In the genomic region with DNA sequence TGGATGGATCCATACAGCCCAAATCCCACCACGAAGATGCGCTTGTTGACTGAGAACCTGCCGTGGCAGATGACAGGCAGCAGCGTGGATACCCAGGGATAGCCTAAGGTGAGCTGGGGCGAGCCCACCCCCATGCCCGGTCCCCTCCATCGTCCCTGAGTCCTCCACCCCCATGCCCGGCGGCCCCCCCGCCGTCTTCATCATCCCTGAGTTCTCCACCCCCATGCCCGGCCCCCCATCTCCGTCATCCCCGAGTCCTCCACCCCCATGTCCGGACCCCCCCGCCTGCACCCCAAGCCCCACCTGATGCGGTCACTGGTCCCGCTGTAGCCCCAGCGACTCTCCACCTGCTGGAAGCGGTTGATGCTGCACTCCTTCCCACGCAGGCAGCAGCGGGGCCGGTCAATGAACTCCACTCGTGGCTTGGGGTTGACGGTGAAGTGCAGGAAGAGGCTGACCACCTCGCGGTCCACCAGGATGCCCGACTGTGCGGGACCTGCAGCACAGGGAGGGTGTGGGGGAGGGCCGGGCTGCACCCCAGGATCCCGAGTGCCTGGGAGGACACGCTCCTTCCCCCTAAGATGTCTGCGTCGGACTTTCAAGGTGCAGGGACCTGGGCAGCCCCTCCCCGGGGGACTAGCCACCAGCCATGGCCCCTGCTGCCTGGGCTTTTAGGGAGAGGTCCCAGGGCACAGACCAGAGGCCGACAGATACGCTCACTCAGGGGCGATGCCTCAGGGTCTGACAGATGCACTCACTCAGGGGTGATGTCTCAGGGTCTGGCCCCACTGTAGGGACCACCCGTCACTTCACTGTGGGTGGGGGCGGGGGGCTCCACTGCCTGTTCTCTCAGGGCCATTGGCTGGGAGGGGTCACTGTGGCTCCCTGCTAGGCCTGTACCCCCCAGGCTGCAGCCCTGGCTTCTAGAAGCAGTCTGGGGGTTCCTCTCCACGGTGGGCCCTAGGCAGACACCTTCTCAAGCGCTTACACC, we compare ENCODE assay signal across 25 cellular contexts. TPM values are rescaled to one million over a fixed set of nuclear protein-coding genes. Genes with fewer than 3 reads are reported as not detected.
DNase-seq lines count a peak whose midpoint lies in the region; ATAC-seq and TF ChIP-seq lines count a peak whose summit lies in the region.
"Had no signal": no experiment of that assay in that cellular context is flagged by ENCODE, and none has a peak within 500 bp of the region (broad histone marks: within the 10 kb centered on the region; RNA-seq: fewer than 3 reads in every experiment).

No MANE protein-coding gene starts in this region.

- DNase-seq in heart left ventricle (peak in 1 of 5 donors; percentile 8), left ventricle myocardium inferior (no peak), left lobe of liver (ENCODE audit: low spot score) (no peak), type B pancreatic cell (ENCODE audit: extremely low spot score, unreplicated experiment) (no peak), mesenteric fat pad (ENCODE audit: low spot score) (no peak), substantia nigra (lab: John Stamatoyannopoulos, UW) (no peak), progenitor cell of endocrine pancreas (ENCODE audit: low spot score, unreplicated experiment) (no peak)
- DNase-seq: activated CD8-positive, alpha-beta memory T cell treated with anti-CD3 and anti-CD28 coated beads for 24 hours; activated T-cell treated with anti-CD3 and anti-CD28 coated beads, Interleukin-2, amount 50 U/mL, for 4 hours; Caco-2; central memory CD4-positive, alpha-beta T cell; DND-41; erythroblast; gastrocnemius medialis; hypothalamus; NCI-H1694 treated with DMSO at 0.1 percent for 48 hours; NCI-H526 treated with DMSO at 0.1 percent for 48 hours; nucleus accumbens; Right ventricle myocardium superior; stimulated activated CD4-positive, alpha-beta T cell treated with anti-CD3 and anti-CD28 coated beads, Interleukin-12 subunit alpha, Interleukin-12 subunit beta, amount 100 ng/mL, for 4 hours had no signal

- peak; percentile 6 to 15 (median 12) for ATAC-seq in heart left ventricle
- ATAC-seq in activated T-helper 17 cell treated with anti-CD3 and anti-CD28 coated beads, Interleukin-2, amount 50 U/mL, for 72 hours (replicated peaks), result peak; percentile 13
- ATAC-seq in left lobe of liver, result peak; percentile 9
- ATAC-seq: activated CD4-positive, CD25-positive, alpha-beta regulatory T cell treated with anti-CD3 and anti-CD28 coated beads, Interleukin-2, amount 50 U/mL, for 24 hours; activated naive CD4-positive, alpha-beta T cell treated with anti-CD3 and anti-CD28 coated beads, Interleukin-2, amount 50 U/mL, for 72 hours; gastrocnemius medialis had no signal

- H3K9me3 ChIP-seq in heart left ventricle (no peaks in the 10 kb centered on the region), left ventricle myocardium inferior (replicated peaks) (no peaks in the 10 kb centered on the region)
- H3K9me3 ChIP-seq: BLaER1 treated with 17β-estradiol and CSF1 and Interleukin-3, amounts not matched to agents 10 nM and 100 nM; Caco-2; gastrocnemius medialis had no signal

- H3K4me1 Mint-ChIP-seq in activated T-helper 17 cell treated with anti-CD3 and anti-CD28 coated beads, Interleukin-2, amount 50 U/mL, for 72 hours, result no peaks in the 10 kb centered on the region
- H3K4me1 Mint-ChIP-seq in type B pancreatic cell (ENCODE audit: unreplicated experiment) (no peaks in the 10 kb centered on the region), progenitor cell of endocrine pancreas (ENCODE audit: low read depth) (no peaks in the 10 kb centered on the region)

- H3K27me3 ChIP-seq in heart left ventricle (no peaks in the 10 kb centered on the region), left ventricle myocardium inferior (ENCODE audit: low read depth) (no peaks in the 10 kb centered on the region)
- H3K27me3 ChIP-seq: BLaER1 treated with 17β-estradiol and CSF1 and Interleukin-3, amounts not matched to agents 10 nM and 100 nM; gastrocnemius medialis had no signal

- H3K4me3 Mint-ChIP-seq in activated T-helper 17 cell treated with anti-CD3 and anti-CD28 coated beads, Interleukin-2, amount 50 U/mL, for 72 hours, result no peak overlapping the region
- H3K4me3 Mint-ChIP-seq in type B pancreatic cell, result no peak overlapping the region
- H3K4me3 Mint-ChIP-seq in progenitor cell of endocrine pancreas (ENCODE audit: low read depth), result no peak overlapping the region
- H3K4me3 Mint-ChIP-seq: activated T-cell treated with anti-CD3 and anti-CD28 coated beads, Interleukin-2, amount 50 U/mL, for 4 hours had no signal

- H3K36me3 ChIP-seq in heart left ventricle, result peaks cover 0 to 89% (median 80%) of the 10 kb centered on the region in 9 donors
- H3K36me3 ChIP-seq in left ventricle myocardium inferior, result peaks cover 78% of the 10 kb centered on the region

- TF ChIP-seq CTCF in heart left ventricle (IDR thresholded peaks at IDR 0.05), result no peak
- TF ChIP-seq CTCF in left ventricle myocardium inferior (IDR thresholded peaks at IDR 0.05; ENCODE audit: borderline replicate concordance), result no peak
- TF ChIP-seq CTCF in type B pancreatic cell (conservative IDR thresholded peaks at IDR 0.05), result peak; percentile 26
- no peak for TF ChIP-seq CTCF in progenitor cell of endocrine pancreas (IDR thresholded peaks at IDR 0.05; ENCODE audit: unreplicated experiment)

- H3K4me3 ChIP-seq in heart left ventricle, result no peak overlapping the region
- H3K4me3 ChIP-seq in left ventricle myocardium inferior, result no peak overlapping the region
- H3K4me3 ChIP-seq: BLaER1 treated with 17β-estradiol and CSF1 and Interleukin-3, amounts not matched to agents 10 nM and 100 nM; gastrocnemius medialis; lung had no signal

- H3K27ac Mint-ChIP-seq in activated T-helper 17 cell treated with anti-CD3 and anti-CD28 coated beads, Interleukin-2, amount 50 U/mL, for 72 hours, result no peak overlapping the region
- H3K27ac Mint-ChIP-seq in type B pancreatic cell, result no peak overlapping the region
- no peak overlapping the region for H3K27ac Mint-ChIP-seq in progenitor cell of endocrine pancreas

- no peak for TF ChIP-seq POLR2A in heart left ventricle (IDR thresholded peaks at IDR 0.05)

- H3K27ac ChIP-seq in heart left ventricle (no peak overlapping the region), left ventricle myocardium inferior (replicated peaks) (no peak overlapping the region), substantia nigra (ENCODE audit: low read depth, low read length, poor library complexity, severe bottlenecking) (no peak overlapping the region)
- H3K27ac ChIP-seq: BLaER1 treated with 17β-estradiol and CSF1 and Interleukin-3, amounts not matched to agents 10 nM and 100 nM; gastrocnemius medialis had no signal

- intact Hi-C loops in heart left ventricle (cut with DNase I) (no loop called here), left ventricle myocardium inferior (cut with micrococcal nuclease) (no loop called here)

- H3K9me3 Mint-ChIP-seq in activated T-helper 17 cell treated with anti-CD3 and anti-CD28 coated beads, Interleukin-2, amount 50 U/mL, for 72 hours, result no peaks in the 10 kb centered on the region
- no peaks in the 10 kb centered on the region for H3K9me3 Mint-ChIP-seq in type B pancreatic cell
- no peaks in the 10 kb centered on the region for H3K9me3 Mint-ChIP-seq in progenitor cell of endocrine pancreas (ENCODE audit: low read depth)
- H3K9me3 Mint-ChIP-seq: activated naive CD4-positive, alpha-beta T cell treated with anti-CD3 and anti-CD28 coated beads, Interleukin-2, amount 50 U/mL, for 72 hours; activated T-cell treated with anti-CD3 and anti-CD28 coated beads, Interleukin-2, amount 50 U/mL, for 4 hours had no signal

- H3K4me1 ChIP-seq in heart left ventricle (no peaks in the 10 kb centered on the region), left ventricle myocardium inferior (no peaks in the 10 kb centered on the region)
- H3K4me1 ChIP-seq: BLaER1 treated with 17β-estradiol and CSF1 and Interleukin-3, amounts not matched to agents 10 nM and 100 nM; Caco-2; gastrocnemius medialis had no signal

- WGBS in heart left ventricle, 4 donors, result 84 to 88% (median 88%) methylated on average over 29 to 42 of the region's 42 CpGs

- H3K27me3 Mint-ChIP-seq in activated T-helper 17 cell treated with anti-CD3 and anti-CD28 coated beads, Interleukin-2, amount 50 U/mL, for 72 hours, result no peaks in the 10 kb centered on the region
- H3K27me3 Mint-ChIP-seq in type B pancreatic cell (no peaks in the 10 kb centered on the region), progenitor cell of endocrine pancreas (no peaks in the 10 kb centered on the region)

- peaks cover 54% of the 10 kb centered on the region for H3K36me3 Mint-ChIP-seq in activated T-helper 17 cell treated with anti-CD3 and anti-CD28 coated beads, Interleukin-2, amount 50 U/mL, for 72 hours (ENCODE audit: low read depth)
- H3K36me3 Mint-ChIP-seq in type B pancreatic cell (peaks cover 4% of the 10 kb centered on the region), progenitor cell of endocrine pancreas (ENCODE audit: insufficient read depth) (peaks cover 9% of the 10 kb centered on the region)

RNA-seq across cellular contexts. Expression of a gene that starts 28.0 kb away (rescaled TPM):
- 10 to 100 TPM; 47.3 to 81.8 (median 52.6) TPM for total RNA-seq in heart left ventricle
- polyA plus RNA-seq in heart left ventricle, result 10 to 100 TPM; 39.4 to 46.2 TPM
- total RNA-seq in left ventricle myocardium inferior, result 53.4 TPM
- 10 to 100 TPM; 44.2 to 56.0 TPM for total RNA-seq in activated T-helper 17 cell treated with anti-CD3 and anti-CD28 coated beads, Interleukin-2, amount 50 U/mL, for 72 hours
- total RNA-seq in left lobe of liver, result 25.9 TPM
- 72.5 and 118 TPM in 2 replicates for total RNA-seq in type B pancreatic cell (ENCODE audit: low replicate concordance)
- 61.4 TPM for total RNA-seq in mesenteric fat pad
- total RNA-seq in progenitor cell of endocrine pancreas, result 115 and 125 TPM in 2 replicates

RNA-seq across cellular contexts. Expression of a gene that starts 46.5 kb away (rescaled TPM):
- total RNA-seq in heart left ventricle (10 to 100 TPM; 18.2 to 42.7 (median 24.6) TPM), left ventricle myocardium inferior (24.5 TPM), left lobe of liver (21.8 TPM), type B pancreatic cell (ENCODE audit: low replicate concordance) (68.9 and 71.6 TPM in 2 replicates), mesenteric fat pad (53.4 TPM), progenitor cell of endocrine pancreas (96.8 and 103 TPM in 2 replicates)
- 10 to 100 TPM; 24.3 to 41.7 TPM for polyA plus RNA-seq in heart left ventricle
- 10 to 100 TPM; 50.2 to 50.7 TPM for total RNA-seq in activated T-helper 17 cell treated with anti-CD3 and anti-CD28 coated beads, Interleukin-2, amount 50 U/mL, for 72 hours
